28 cellular contexts compared by ENCODE assay signal in the genomic region with DNA sequence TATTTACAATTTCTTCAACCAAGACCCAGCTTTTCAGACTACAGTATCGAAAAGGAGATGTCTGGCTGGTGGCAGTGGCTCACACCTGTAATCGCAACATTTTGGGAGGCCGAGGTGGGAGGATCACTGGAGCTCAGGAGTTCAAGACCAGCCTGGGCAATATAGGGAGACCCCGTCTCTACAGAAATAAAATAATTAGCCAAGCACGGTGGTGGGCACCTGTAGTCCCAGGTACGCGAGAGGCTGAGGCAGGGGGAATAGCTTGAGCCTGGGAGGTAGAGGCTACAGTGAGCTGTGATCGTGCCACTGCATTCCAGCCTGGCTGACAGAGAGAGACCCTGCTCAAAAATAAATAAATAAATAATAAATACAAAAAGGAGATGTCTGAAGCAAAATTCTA.
"Had no signal": no experiment of that assay in that cellular context is flagged by ENCODE, and none has a peak within 500 bp of the region (broad histone marks: within the 10 kb centered on the region; RNA-seq: fewer than 3 reads in every experiment).

No MANE protein-coding gene starts in this region.

- DNase-seq: naive B cell; naive thymus-derived CD8-positive, alpha-beta T cell; nephron progenitor cell; occipital lobe; pancreas; retina; right cardiac atrium; right lobe of liver; sigmoid colon; small intestine; stimulated activated CD4-positive, alpha-beta T cell treated with anti-CD3 and anti-CD28 coated beads, Interleukin-15, amount 100 ng/mL, for 24 hours; stimulated activated CD4-positive, alpha-beta T cell treated with anti-CD3 and anti-CD28 coated beads, Interleukin-2, amount 100 ng/mL, for 24 hours; stimulated activated CD4-positive, alpha-beta T cell treated with anti-CD3 and anti-CD28 coated beads, Interleukin-2, amount 100 ng/mL, for 48 hours; stimulated activated CD4-positive, alpha-beta T cell treated with anti-CD3 and anti-CD28 coated beads, Interleukin-4, amount 100 ng/mL, for 24 hours; stimulated activated naive B cell treated with anti-CD40 and anti-IgM and Interleukin-4, amounts not matched to agents 10 μg/mL and 1 μg/mL and 100 μg/mL, for 72 hours; stimulated activated naive CD4-positive, alpha-beta T cell treated with Interleukin-2 at 50 U/mL for 16 hours; stomach; thyroid gland; trophoblast cell; upper lobe of left lung had no signal

- H3K27ac ChIP-seq: pancreas, prostate gland, right lobe of liver, sigmoid colon, stomach, thoracic aorta, thyroid gland, tibial nerve, upper lobe of left lung, vagina had no signal

- H3K9me3 ChIP-seq: pancreas, prostate gland, right lobe of liver, sigmoid colon, thoracic aorta, thyroid gland, tibial nerve, upper lobe of left lung, vagina had no signal

- H3K4me1 Mint-ChIP-seq: naive B cell; stimulated activated naive B cell treated with anti-CD40 and anti-IgM and Interleukin-4, amounts not matched to agents 10 μg/mL and 1 μg/mL and 100 μg/mL, for 72 hours had no signal

- H3K36me3 Mint-ChIP-seq: naive B cell; naive thymus-derived CD8-positive, alpha-beta T cell; natural killer cell treated with Interleukin-12 subunit alpha and Interleukin-12 subunit beta and Interleukin-15 and Interleukin-18, amount 100 ng/mL, for 72 hours; stimulated activated effector memory CD8-positive, alpha-beta T cell treated with anti-CD3 and anti-CD28 coated beads, Interleukin-12 subunit alpha, Interleukin-12 subunit beta, amount 100 ng/mL, for 72 hours; stimulated activated naive B cell treated with anti-CD40 and anti-IgM and Interleukin-4, amounts not matched to agents 10 μg/mL and 1 μg/mL and 100 μg/mL, for 72 hours had no signal

- H3K27ac Mint-ChIP-seq: naive B cell; natural killer cell treated with Interleukin-12 subunit alpha and Interleukin-12 subunit beta and Interleukin-15 and Interleukin-18, amount 100 ng/mL, for 72 hours; nephron progenitor cell; stimulated activated effector memory CD8-positive, alpha-beta T cell treated with anti-CD3 and anti-CD28 coated beads, Interleukin-12 subunit alpha, Interleukin-12 subunit beta, amount 100 ng/mL, for 72 hours; stimulated activated naive B cell treated with anti-CD40 and anti-IgM and Interleukin-4, amounts not matched to agents 10 μg/mL and 1 μg/mL and 100 μg/mL, for 72 hours; stimulated activated naive CD8-positive, alpha-beta T cell treated with anti-CD3 and anti-CD28 coated beads, Interleukin-15, Interleukin-2, amounts not matched to agents 100 ng/mL and 50 ng/mL, for 24 hours had no signal

- H3K4me1 ChIP-seq: pancreas, prostate gland, right lobe of liver, sigmoid colon, stomach, thyroid gland, tibial nerve, upper lobe of left lung, vagina had no signal

- H3K4me3 ChIP-seq: pancreas, prostate gland, right lobe of liver, sigmoid colon, stomach, thoracic aorta, thyroid gland, tibial nerve, upper lobe of left lung, vagina had no signal

- H3K9me3 Mint-ChIP-seq: natural killer cell treated with Interleukin-12 subunit alpha and Interleukin-12 subunit beta and Interleukin-15 and Interleukin-18, amount 100 ng/mL, for 72 hours; nephron progenitor cell; stimulated activated effector memory CD8-positive, alpha-beta T cell treated with anti-CD3 and anti-CD28 coated beads, Interleukin-12 subunit alpha, Interleukin-12 subunit beta, amount 100 ng/mL, for 72 hours; stimulated activated naive CD8-positive, alpha-beta T cell treated with anti-CD3 and anti-CD28 coated beads, Interleukin-15, Interleukin-2, amounts not matched to agents 100 ng/mL and 50 ng/mL, for 24 hours had no signal

- H3K27me3 ChIP-seq: pancreas, right lobe of liver, sigmoid colon, thyroid gland, tibial nerve, upper lobe of left lung, vagina had no signal

- H3K36me3 ChIP-seq: pancreas, prostate gland, right lobe of liver, sigmoid colon, stomach, thoracic aorta, thyroid gland, tibial nerve, upper lobe of left lung, vagina had no signal

- H3K27me3 Mint-ChIP-seq: naive B cell; naive thymus-derived CD8-positive, alpha-beta T cell; stimulated activated naive B cell treated with anti-CD40 and anti-IgM and Interleukin-4, amounts not matched to agents 10 μg/mL and 1 μg/mL and 100 μg/mL, for 72 hours; stimulated activated naive CD8-positive, alpha-beta T cell treated with anti-CD3 and anti-CD28 coated beads, Interleukin-15, Interleukin-2, amounts not matched to agents 100 ng/mL and 50 ng/mL, for 24 hours had no signal

- H3K4me3 Mint-ChIP-seq: naive B cell; naive thymus-derived CD8-positive, alpha-beta T cell; natural killer cell treated with Interleukin-12 subunit alpha and Interleukin-12 subunit beta and Interleukin-15 and Interleukin-18, amount 100 ng/mL, for 72 hours; nephron progenitor cell; neural crest cell; stimulated activated effector memory CD8-positive, alpha-beta T cell treated with anti-CD3 and anti-CD28 coated beads, Interleukin-12 subunit alpha, Interleukin-12 subunit beta, amount 100 ng/mL, for 72 hours; stimulated activated naive B cell treated with anti-CD40 and anti-IgM and Interleukin-4, amounts not matched to agents 10 μg/mL and 1 μg/mL and 100 μg/mL, for 72 hours; stimulated activated naive CD8-positive, alpha-beta T cell treated with anti-CD3 and anti-CD28 coated beads, Interleukin-15, Interleukin-2, amounts not matched to agents 100 ng/mL and 50 ng/mL, for 24 hours had no signal
